1 cellular context compared by ENCODE assay signal in genomic region chr3:149752051-149752787, GRCh38.
TF ChIP-seq lines count a peak whose summit lies in the region.

Gene COMMD2, minus strand, starts transcription at chr3:149752489. Its CDS starts 45 bp downstream, at chr3:149752444.

TF ChIP-seq in HEK293, 187 proteins besides CTCF, POLR2A, EP300 and RAD21 (continued from another document):
- TF ChIP-seq, protein P1, sequence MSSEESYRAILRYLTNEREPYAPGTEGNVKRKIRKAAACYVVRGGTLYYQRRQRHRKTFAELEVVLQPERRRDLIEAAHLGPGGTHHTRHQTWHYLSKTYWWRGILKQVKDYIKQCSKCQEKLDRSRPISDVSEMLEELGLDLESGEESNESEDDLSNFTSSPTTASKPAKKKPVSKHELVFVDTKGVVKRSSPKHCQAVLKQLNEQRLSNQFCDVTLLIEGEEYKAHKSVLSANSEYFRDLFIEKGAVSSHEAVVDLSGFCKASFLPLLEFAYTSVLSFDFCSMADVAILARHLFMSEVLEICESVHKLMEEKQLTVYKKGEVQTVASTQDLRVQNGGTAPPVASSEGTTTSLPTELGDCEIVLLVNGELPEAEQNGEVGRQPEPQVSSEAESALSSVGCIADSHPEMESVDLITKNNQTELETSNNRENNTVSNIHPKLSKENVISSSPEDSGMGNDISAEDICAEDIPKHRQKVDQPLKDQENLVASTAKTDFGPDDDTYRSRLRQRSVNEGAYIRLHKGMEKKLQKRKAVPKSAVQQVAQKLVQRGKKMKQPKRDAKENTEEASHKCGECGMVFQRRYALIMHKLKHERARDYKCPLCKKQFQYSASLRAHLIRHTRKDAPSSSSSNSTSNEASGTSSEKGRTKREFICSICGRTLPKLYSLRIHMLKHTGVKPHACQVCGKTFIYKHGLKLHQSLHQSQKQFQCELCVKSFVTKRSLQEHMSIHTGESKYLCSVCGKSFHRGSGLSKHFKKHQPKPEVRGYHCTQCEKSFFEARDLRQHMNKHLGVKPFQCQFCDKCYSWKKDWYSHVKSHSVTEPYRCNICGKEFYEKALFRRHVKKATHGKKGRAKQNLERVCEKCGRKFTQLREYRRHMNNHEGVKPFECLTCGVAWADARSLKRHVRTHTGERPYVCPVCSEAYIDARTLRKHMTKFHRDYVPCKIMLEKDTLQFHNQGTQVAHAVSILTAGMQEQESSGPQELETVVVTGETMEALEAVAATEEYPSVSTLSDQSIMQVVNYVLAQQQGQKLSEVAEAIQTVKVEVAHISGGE (tag by site-specific recombination; conservative IDR thresholded peaks at IDR 0.05; ENCODE audit: low read depth) = peak; percentile 99
- TF ChIP-seq ZNF514 (tag by site-specific recombination; IDR thresholded peaks at IDR 0.05) (no peak), TCF7L2 (IDR thresholded peaks at IDR 0.05; ENCODE audit: borderline replicate concordance, low read depth, low read length) (no peak), ZIC2 (tag by site-specific recombination; IDR thresholded peaks at IDR 0.05) (peak; percentile 70), ZNF548 (tag by site-specific recombination; IDR thresholded peaks at IDR 0.05) (no peak), ZNF660 (tag by site-specific recombination; IDR thresholded peaks at IDR 0.05) (peak; percentile 98), ZNF623 (tag by site-specific recombination; IDR thresholded peaks at IDR 0.05) (0 out of 2 replicates have a peak, but pooled peaks have one; percentile 33), ZNF311 (tag by site-specific recombination; IDR thresholded peaks at IDR 0.05; ENCODE audit: borderline replicate concordance) (no peak), PRDM4 (tag by site-specific recombination; IDR thresholded peaks at IDR 0.05) (0 out of 2 replicates have a peak, but pooled peaks have one; percentile 9), ZNF585B (tag by site-specific recombination; IDR thresholded peaks at IDR 0.05) (no peak), ZNF433 (tag by site-specific recombination; IDR thresholded peaks at IDR 0.05; ENCODE audit: low read depth) (no peak), ZNF449 (tag by site-specific recombination; IDR thresholded peaks at IDR 0.05) (0 out of 2 replicates have a peak, but pooled peaks have one; percentile 13), ZNF658 (tag by site-specific recombination; IDR thresholded peaks at IDR 0.05) (no peak), KLF7 (tag by site-specific recombination; IDR thresholded peaks at IDR 0.05; ENCODE audit: borderline replicate concordance) (peak; percentile 47; the same call in 1 of the 2 replicates), ZNF2 (tag by site-specific recombination; IDR thresholded peaks at IDR 0.05) (peak; percentile 96), ZBTB26 (tag by site-specific recombination; optimal IDR thresholded peaks at IDR 0.05) (peak; percentile 33), KLF17 (tag by site-specific recombination; IDR thresholded peaks at IDR 0.05) (peak; percentile 62), SCRT2 (tag by site-specific recombination; IDR thresholded peaks at IDR 0.05) (no peak), ZFP69B (tag by site-specific recombination; IDR thresholded peaks at IDR 0.05) (peak; percentile 51; the same call in 1 of the 2 replicates), ZNF629 (tag by site-specific recombination; IDR thresholded peaks at IDR 0.05) (peak; percentile 86), ZNF600 (tag by site-specific recombination; IDR thresholded peaks at IDR 0.05) (peak; percentile 90), ZNF501 (tag by site-specific recombination; IDR thresholded peaks at IDR 0.05) (peak; percentile 44; the same call in 1 of the 2 replicates), ZNF747 (tag by site-specific recombination; IDR thresholded peaks at IDR 0.05) (no peak), ZNF558 (tag by site-specific recombination; IDR thresholded peaks at IDR 0.05) (0 out of 2 replicates have a peak, but pooled peaks have one; percentile 24), SP3 (tag by site-specific recombination; IDR thresholded peaks at IDR 0.05) (peak; percentile 64; the same call in 1 of the 2 replicates), KLF10 (tag by site-specific recombination; IDR thresholded peaks at IDR 0.05) (peak; percentile 21; the same call in 1 of the 2 replicates), GLI2 (tag by site-specific recombination; IDR thresholded peaks at IDR 0.05; ENCODE audit: borderline replicate concordance, low read depth) (no peak), ZNF76 (tag by site-specific recombination; IDR thresholded peaks at IDR 0.05; ENCODE audit: borderline replicate concordance, low read depth) (peak; percentile 81), ZNF112 (tag by site-specific recombination; IDR thresholded peaks at IDR 0.05) (no peak), GLI4 (tag by site-specific recombination; IDR thresholded peaks at IDR 0.05) (peak; percentile 53; the same call in 1 of the 2 replicates), ZNF174 (tag by site-specific recombination; IDR thresholded peaks at IDR 0.05) (no peak), ZNF423 (tag by site-specific recombination; IDR thresholded peaks at IDR 0.05) (peak; percentile 52; the same call in 1 of the 2 replicates)
- TF ChIP-seq, protein P2, sequence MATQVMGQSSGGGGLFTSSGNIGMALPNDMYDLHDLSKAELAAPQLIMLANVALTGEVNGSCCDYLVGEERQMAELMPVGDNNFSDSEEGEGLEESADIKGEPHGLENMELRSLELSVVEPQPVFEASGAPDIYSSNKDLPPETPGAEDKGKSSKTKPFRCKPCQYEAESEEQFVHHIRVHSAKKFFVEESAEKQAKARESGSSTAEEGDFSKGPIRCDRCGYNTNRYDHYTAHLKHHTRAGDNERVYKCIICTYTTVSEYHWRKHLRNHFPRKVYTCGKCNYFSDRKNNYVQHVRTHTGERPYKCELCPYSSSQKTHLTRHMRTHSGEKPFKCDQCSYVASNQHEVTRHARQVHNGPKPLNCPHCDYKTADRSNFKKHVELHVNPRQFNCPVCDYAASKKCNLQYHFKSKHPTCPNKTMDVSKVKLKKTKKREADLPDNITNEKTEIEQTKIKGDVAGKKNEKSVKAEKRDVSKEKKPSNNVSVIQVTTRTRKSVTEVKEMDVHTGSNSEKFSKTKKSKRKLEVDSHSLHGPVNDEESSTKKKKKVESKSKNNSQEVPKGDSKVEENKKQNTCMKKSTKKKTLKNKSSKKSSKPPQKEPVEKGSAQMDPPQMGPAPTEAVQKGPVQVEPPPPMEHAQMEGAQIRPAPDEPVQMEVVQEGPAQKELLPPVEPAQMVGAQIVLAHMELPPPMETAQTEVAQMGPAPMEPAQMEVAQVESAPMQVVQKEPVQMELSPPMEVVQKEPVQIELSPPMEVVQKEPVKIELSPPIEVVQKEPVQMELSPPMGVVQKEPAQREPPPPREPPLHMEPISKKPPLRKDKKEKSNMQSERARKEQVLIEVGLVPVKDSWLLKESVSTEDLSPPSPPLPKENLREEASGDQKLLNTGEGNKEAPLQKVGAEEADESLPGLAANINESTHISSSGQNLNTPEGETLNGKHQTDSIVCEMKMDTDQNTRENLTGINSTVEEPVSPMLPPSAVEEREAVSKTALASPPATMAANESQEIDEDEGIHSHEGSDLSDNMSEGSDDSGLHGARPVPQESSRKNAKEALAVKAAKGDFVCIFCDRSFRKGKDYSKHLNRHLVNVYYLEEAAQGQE (tag by site-specific recombination; IDR thresholded peaks at IDR 0.05) = 0 out of 2 replicates have a peak, but pooled peaks have one; percentile 42
TF ChIP-seq in HEK293: peak in this region for 68.
